ENCODE assay signal across 16 cellular contexts in the genomic region with DNA sequence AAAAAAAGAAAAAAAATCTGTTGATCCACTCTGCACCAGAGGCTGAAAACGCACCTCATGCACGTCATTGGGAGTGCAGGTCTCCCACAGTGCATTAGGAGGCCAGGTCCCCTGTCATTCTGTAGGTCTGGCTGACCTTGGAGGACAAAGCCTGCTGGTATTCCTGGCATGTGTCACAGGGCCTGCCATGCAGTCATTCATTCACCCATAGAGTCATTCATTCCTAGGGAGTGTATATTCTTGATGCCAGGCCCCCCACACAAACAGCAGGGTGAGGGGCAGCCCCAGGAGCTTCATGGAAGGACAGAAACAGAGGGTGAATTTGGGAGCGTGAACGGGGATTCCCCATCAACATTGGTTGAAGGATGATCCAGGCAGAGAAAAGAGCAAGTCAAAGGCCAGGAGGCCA. TPM values are rescaled to one million over a fixed set of nuclear protein-coding genes. Genes with fewer than 3 reads are reported as not detected.
A peak's percentile ranks its signal among the peaks of the same experiment; 100 is the strongest.
DNase-seq lines count a peak whose midpoint lies in the region; ATAC-seq, FAIRE-seq and TF ChIP-seq lines count a peak whose summit lies in the region.
"Had no signal": no experiment of that assay in that cellular context is flagged by ENCODE, and none has a peak within 500 bp of the region (broad histone marks: within the 10 kb centered on the region; RNA-seq: fewer than 3 reads in every experiment).

No MANE protein-coding gene starts in this region.

- H3K27ac Mint-ChIP-seq in CD4-positive, alpha-beta T cell, result peak overlapping the region; percentile 16
- H3K27ac Mint-ChIP-seq in activated T-helper 2 cell treated with anti-CD3 and anti-CD28 coated beads, Interferon-gamma antibody, Interleukin-2, Interleukin-4, amounts not matched to agents 10 μg/mL and 5 μg/mL and 100 μg/mL, durations not matched to agents 14 hours and 24 hours and 36 hours, result no peak overlapping the region
- peak overlapping the region in 3 of 9 donors; percentile 6 to 71 (median 11) for H3K27ac Mint-ChIP-seq in naive thymus-derived CD4-positive, alpha-beta T cell
- H3K27ac Mint-ChIP-seq: activated CD8-positive, alpha-beta T cell treated with anti-CD3 and anti-CD28 coated beads, Interleukin-2, amount 10 ng/mL, durations not matched to agents 7 days and 5 days had no signal

- intact Hi-C loops in CD4-positive, alpha-beta T cell (cut with DNase I, micrococcal nuclease), result no loop called here
- intact Hi-C loops in activated T-helper 2 cell treated with anti-CD3 and anti-CD28 coated beads, Interferon-gamma antibody, Interleukin-2, Interleukin-4, amounts not matched to agents 10 μg/mL and 5 μg/mL and 100 μg/mL, durations not matched to agents 14 hours and 24 hours and 36 hours (cut with micrococcal nuclease), result no loop called here
- intact Hi-C loops in naive thymus-derived CD4-positive, alpha-beta T cell (cut with micrococcal nuclease), result no loop called here

- peaks cover 0 to 3% of the 10 kb centered on the region in 2 donors for H3K4me1 ChIP-seq in naive thymus-derived CD4-positive, alpha-beta T cell (ENCODE audit: control insufficient read depth in 2 of 2, insufficient read depth in 2 of 2, low read length in 2 of 2)

- H3K4me1 Mint-ChIP-seq in CD4-positive, alpha-beta T cell (ENCODE audit: low read depth), result peaks cover 13% of the 10 kb centered on the region
- H3K4me1 Mint-ChIP-seq in activated T-helper 2 cell treated with anti-CD3 and anti-CD28 coated beads, Interferon-gamma antibody, Interleukin-2, Interleukin-4, amounts not matched to agents 10 μg/mL and 5 μg/mL and 100 μg/mL, durations not matched to agents 14 hours and 24 hours and 36 hours (ENCODE audit: low read depth), result peaks cover 3% of the 10 kb centered on the region
- H3K4me1 Mint-ChIP-seq in naive thymus-derived CD4-positive, alpha-beta T cell, result peaks cover 5 to 14% (median 8%) of the 10 kb centered on the region in 7 donors

- H3K36me3 ChIP-seq in naive thymus-derived CD4-positive, alpha-beta T cell (ENCODE audit: control insufficient read depth in 2 of 3, insufficient read depth in 3 of 3, low read length in 3 of 3), result no peaks in the 10 kb centered on the region
- H3K36me3 ChIP-seq: suprapubic skin had no signal

- no peaks in the 10 kb centered on the region for H3K36me3 Mint-ChIP-seq in CD4-positive, alpha-beta T cell (ENCODE audit: low read depth)
- peaks cover 4% of the 10 kb centered on the region for H3K36me3 Mint-ChIP-seq in activated T-helper 2 cell treated with anti-CD3 and anti-CD28 coated beads, Interferon-gamma antibody, Interleukin-2, Interleukin-4, amounts not matched to agents 10 μg/mL and 5 μg/mL and 100 μg/mL, durations not matched to agents 14 hours and 24 hours and 36 hours (ENCODE audit: low read depth)
- H3K36me3 Mint-ChIP-seq in naive thymus-derived CD4-positive, alpha-beta T cell, result peaks cover 0 to 4% (median 0%) of the 10 kb centered on the region in 5 donors

- no peaks in the 10 kb centered on the region for H3K9me3 ChIP-seq in CD4-positive, alpha-beta T cell (ENCODE audit: control insufficient read depth, low read length)
- no peaks in the 10 kb centered on the region for H3K9me3 ChIP-seq in naive thymus-derived CD4-positive, alpha-beta T cell (ENCODE audit: control insufficient read depth in 2 of 3, low read length in 3 of 3)
- H3K9me3 ChIP-seq: MG63, suprapubic skin had no signal

- peak; percentile 26 for DNase-seq in 8988T
- no peak for DNase-seq in CD4-positive, alpha-beta T cell
- no peak for DNase-seq in activated T-helper 2 cell treated with anti-CD3 and anti-CD28 coated beads, Interferon-gamma antibody, Interleukin-2, Interleukin-4, amounts not matched to agents 10 μg/mL and 5 μg/mL and 100 μg/mL, durations not matched to agents 14 hours and 24 hours and 36 hours (ENCODE audit: low spot score)
- DNase-seq in naive thymus-derived CD4-positive, alpha-beta T cell, result no peak
- no peak for DNase-seq in NCI-H1105 (lab: John Stamatoyannopoulos, UW)
- no peak for DNase-seq in cortex of kidney (lab: John Stamatoyannopoulos, UW)
- no peak for DNase-seq in frontal cortex (ENCODE audit: low spot score in 2 of 2)
- no peak for DNase-seq in LoVo (ENCODE audit: low spot score)
- DNase-seq: DMS153, NCI-H187 treated with DMSO at 0.1 percent for 48 hours had no signal

- H3K4me3 ChIP-seq in naive thymus-derived CD4-positive, alpha-beta T cell (ENCODE audit: low read length), result no peak overlapping the region
- H3K4me3 ChIP-seq: MG63, suprapubic skin had no signal

- no peaks in the 10 kb centered on the region for H3K9me3 Mint-ChIP-seq in CD4-positive, alpha-beta T cell
- no peaks in the 10 kb centered on the region for H3K9me3 Mint-ChIP-seq in activated T-helper 2 cell treated with anti-CD3 and anti-CD28 coated beads, Interferon-gamma antibody, Interleukin-2, Interleukin-4, amounts not matched to agents 10 μg/mL and 5 μg/mL and 100 μg/mL, durations not matched to agents 14 hours and 24 hours and 36 hours
- H3K9me3 Mint-ChIP-seq in naive thymus-derived CD4-positive, alpha-beta T cell, result no peaks in the 10 kb centered on the region

- POLR2A ChIA-PET in CD4-positive, alpha-beta T cell (lab: Charles Lee), result no interaction called here
- POLR2A ChIA-PET in naive thymus-derived CD4-positive, alpha-beta T cell (lab: Charles Lee), result interaction anchor here (1.1 kb wide), 1 partner anchor 13 kb away, joined by 3 read pairs; no protein-coding TSS in a partner anchor

- no peaks in the 10 kb centered on the region for H3K27me3 Mint-ChIP-seq in CD4-positive, alpha-beta T cell
- peaks cover 9% of the 10 kb centered on the region for H3K27me3 Mint-ChIP-seq in activated T-helper 2 cell treated with anti-CD3 and anti-CD28 coated beads, Interferon-gamma antibody, Interleukin-2, Interleukin-4, amounts not matched to agents 10 μg/mL and 5 μg/mL and 100 μg/mL, durations not matched to agents 14 hours and 24 hours and 36 hours (ENCODE audit: low read depth)
- H3K27me3 Mint-ChIP-seq in naive thymus-derived CD4-positive, alpha-beta T cell, result peaks cover 0 to 10% (median 0%) of the 10 kb centered on the region in 5 donors

- FAIRE-seq in frontal cortex (lab: Jason Lieb, UNC), result no peak

- no peak overlapping the region for H3K27ac ChIP-seq in CD4-positive, alpha-beta T cell (ENCODE audit: low read depth, low read length)
- H3K27ac ChIP-seq in naive thymus-derived CD4-positive, alpha-beta T cell (ENCODE audit: low read depth, low read length), result no peak overlapping the region
- H3K27ac ChIP-seq: epithelial cell of prostate, suprapubic skin had no signal

- ATAC-seq in CD4-positive, alpha-beta T cell (ENCODE audit: poor library complexity), result no peak
- no peak for ATAC-seq in naive thymus-derived CD4-positive, alpha-beta T cell

- no peak for TF ChIP-seq CTCF in CD4-positive, alpha-beta T cell (IDR thresholded peaks at IDR 0.05)

- CTCF ChIA-PET in CD4-positive, alpha-beta T cell (lab: Charles Lee), result interaction anchor here (0.9 to 1.7 kb wide), 2 partner anchors 14 to 140 kb away, joined by 3 to 7 read pairs; no protein-coding TSS in a partner anchor
- CTCF ChIA-PET in naive thymus-derived CD4-positive, alpha-beta T cell (lab: Charles Lee), result no interaction called here

- no peaks in the 10 kb centered on the region for H3K27me3 ChIP-seq in CD4-positive, alpha-beta T cell (ENCODE audit: control insufficient read depth, insufficient read depth, low read length)
- H3K27me3 ChIP-seq in naive thymus-derived CD4-positive, alpha-beta T cell (ENCODE audit: control insufficient read depth in 2 of 2, insufficient read depth in 2 of 2, low read length in 2 of 2), result no peaks in the 10 kb centered on the region
- H3K27me3 ChIP-seq: MG63 had no signal

- H3K4me3 Mint-ChIP-seq in CD4-positive, alpha-beta T cell, result peak overlapping the region; percentile 71
- H3K4me3 Mint-ChIP-seq in activated T-helper 2 cell treated with anti-CD3 and anti-CD28 coated beads, Interferon-gamma antibody, Interleukin-2, Interleukin-4, amounts not matched to agents 10 μg/mL and 5 μg/mL and 100 μg/mL, durations not matched to agents 14 hours and 24 hours and 36 hours (ENCODE audit: low read depth), result peak overlapping the region; percentile 55
- H3K4me3 Mint-ChIP-seq in naive thymus-derived CD4-positive, alpha-beta T cell, result peak overlapping the region in 9 of 10 donors; percentile 3 to 83 (median 58)
- H3K4me3 Mint-ChIP-seq: activated CD8-positive, alpha-beta T cell treated with anti-CD3 and anti-CD28 coated beads, Interleukin-2, amount 10 ng/mL, durations not matched to agents 7 days and 5 days had no signal

RNA-seq across cellular contexts. Expression of a gene that starts 2.2 kb away (rescaled TPM):
- total RNA-seq in CD4-positive, alpha-beta T cell, result 1 to 10 TPM; 1.3 to 1.8 TPM
- 6.8 and 7.4 TPM in 2 replicates for total RNA-seq in activated T-helper 2 cell treated with anti-CD3 and anti-CD28 coated beads, Interferon-gamma antibody, Interleukin-2, Interleukin-4, amounts not matched to agents 10 μg/mL and 5 μg/mL and 100 μg/mL, durations not matched to agents 14 hours and 24 hours and 36 hours
- total RNA-seq in naive thymus-derived CD4-positive, alpha-beta T cell, result 10 to 100 TPM in 2 of 5 experiments, 1 to 10 TPM in 3; 3.4 to 14.8 (median 5.5) TPM
- under 1 TPM in 1 of 2 donors, not detected in 1; 0.14 TPM for polyA plus RNA-seq in naive thymus-derived CD4-positive, alpha-beta T cell
- 2.0 TPM for total RNA-seq in frontal cortex

RNA-seq across cellular contexts. Expression of a gene that starts 40.5 kb away (rescaled TPM):
- total RNA-seq in CD4-positive, alpha-beta T cell, result 100 to 1,000 TPM; 166 to 168 TPM
- 78.8 and 85.8 TPM in 2 replicates for total RNA-seq in activated T-helper 2 cell treated with anti-CD3 and anti-CD28 coated beads, Interferon-gamma antibody, Interleukin-2, Interleukin-4, amounts not matched to agents 10 μg/mL and 5 μg/mL and 100 μg/mL, durations not matched to agents 14 hours and 24 hours and 36 hours
- total RNA-seq in naive thymus-derived CD4-positive, alpha-beta T cell, result 100 to 1,000 TPM in 2 of 5 experiments, 10 to 100 TPM in 3; 73.9 to 123 (median 79.7) TPM
- 10 to 100 TPM; 17.8 to 35.7 TPM for polyA plus RNA-seq in naive thymus-derived CD4-positive, alpha-beta T cell
- total RNA-seq in frontal cortex, result 79.9 TPM

RNA-seq across cellular contexts. Expression of a gene that starts 47.5 kb away (rescaled TPM):
- not detected for total RNA-seq in CD4-positive, alpha-beta T cell
- not detected in 2 replicates for total RNA-seq in activated T-helper 2 cell treated with anti-CD3 and anti-CD28 coated beads, Interferon-gamma antibody, Interleukin-2, Interleukin-4, amounts not matched to agents 10 μg/mL and 5 μg/mL and 100 μg/mL, durations not matched to agents 14 hours and 24 hours and 36 hours
- total RNA-seq in naive thymus-derived CD4-positive, alpha-beta T cell, result not detected
- polyA plus RNA-seq in naive thymus-derived CD4-positive, alpha-beta T cell, result not detected
- total RNA-seq in frontal cortex, result not detected
- total RNA-seq: activated CD8-positive, alpha-beta T cell treated with anti-CD3 and anti-CD28 coated beads, Interleukin-2, amount 10 ng/mL, durations not matched to agents 7 days and 5 days; astrocyte; OCI-LY7 had no signal
